36 cellular contexts compared by ENCODE assay signal in genomic region chr2:129719335-129719734, GRCh38.
"Had no signal": no experiment of that assay in that cellular context is flagged by ENCODE, and none has a peak within 500 bp of the region (broad histone marks: within the 10 kb centered on the region; RNA-seq: fewer than 3 reads in every experiment).

No MANE protein-coding gene starts in this region.

- DNase-seq: activated B cell treated with CpG ODN at 0.5 μM for 24 hours; activated CD4-positive, alpha-beta memory T cell treated with anti-CD3 and anti-CD28 coated beads for 36 hours; activated CD4-positive, alpha-beta T cell treated with anti-CD3 and anti-CD28 coated beads for 4 hours; activated CD4-positive, alpha-beta T cell treated with anti-CD3 and anti-CD28 coated beads, Interleukin-2, amount 10 ng/mL, durations not matched to agents 24 days and 14 days; activated CD4-positive, alpha-beta T cell treated with anti-CD3 and anti-CD28 coated beads, Interleukin-2, amount 50 U/mL, for 1 hour; activated CD4-positive, alpha-beta T cell treated with anti-CD3 and anti-CD28 coated beads, Interleukin-2, amount 50 U/mL, for 4 hours; activated CD4-positive, CD25-positive, alpha-beta regulatory T cell treated with anti-CD3 and anti-CD28 coated beads, Interleukin-2, amount 50 U/mL, for 72 hours; activated CD8-positive, alpha-beta memory T cell treated with anti-CD3 and anti-CD28 coated beads, Interleukin-2, amount 50 U/mL, for 4 hours; activated CD8-positive, alpha-beta T cell treated with anti-CD3 and anti-CD28 coated beads for 36 hours; activated effector memory CD4-positive, alpha-beta T cell treated with anti-CD3 and anti-CD28 coated beads, Interleukin-2, amount 50 U/mL, for 16 hours; activated gamma-delta T cell treated with Interleukin-2 at 50 U/mL for 16 hours; activated naive CD4-positive, alpha-beta T cell; activated naive CD4-positive, alpha-beta T cell treated with anti-CD3 and anti-CD28 coated beads for 36 hours; activated naive CD4-positive, alpha-beta T cell treated with anti-CD3 and anti-CD28 coated beads, Interleukin-2, amount 50 U/mL, for 16 hours; activated naive CD8-positive, alpha-beta T cell treated with anti-CD3 and anti-CD28 coated beads for 36 hours; activated T-cell treated with anti-CD3 and anti-CD28 coated beads for 4 hours; activated T-cell treated with anti-CD3 and anti-CD28 coated beads, Interleukin-2, amount 50 U/mL, for 1 hour; activated T-cell treated with anti-CD3 and anti-CD28 coated beads, Interleukin-2, amount 50 U/mL, for 4 hours; activated T-cell treated with anti-CD3 and anti-CD28 coated beads, Interleukin-2, amount 50 U/mL, for 72 hours; adrenal gland; amniotic stem cell; aorta; caudate nucleus; cerebellar nuclear complex; T-helper 1 cell; T-helper 2 cell; T-helper 9 cell had no signal

- H3K9me3 ChIP-seq: adrenal gland had no signal

- H3K4me1 Mint-ChIP-seq: activated B cell treated with CpG ODN at 0.5 μM for 24 hours; activated CD4-positive, alpha-beta T cell treated with anti-CD3 and anti-CD28 coated beads, Interleukin-2, amount 10 ng/mL, durations not matched to agents 24 days and 14 days; activated naive CD8-positive, alpha-beta T cell treated with anti-CD3 and anti-CD28 coated beads for 36 hours; activated T-helper 17 cell treated with anti-CD3 and anti-CD28 coated beads, Interleukin-2, amount 50 U/mL, for 72 hours; central memory CD8-positive, alpha-beta T cell had no signal

- ATAC-seq: activated CD8-positive, alpha-beta T cell treated with anti-CD3 and anti-CD28 coated beads for 36 hours; activated naive CD4-positive, alpha-beta T cell treated with anti-CD3 and anti-CD28 coated beads, Interleukin-2, amount 50 U/mL, for 72 hours; activated T-cell treated with anti-CD3 and anti-CD28 coated beads, Interleukin-2, amount 50 U/mL, for 4 hours; activated T-cell treated with anti-CD3 and anti-CD28 coated beads, Interleukin-2, amount 50 U/mL, for 72 hours; activated T-helper 17 cell treated with anti-CD3 and anti-CD28 coated beads, Interleukin-2, amount 50 U/mL, for 72 hours had no signal

- H3K27me3 Mint-ChIP-seq: activated CD4-positive, alpha-beta memory T cell treated with anti-CD3 and anti-CD28 coated beads for 36 hours; activated CD4-positive, alpha-beta T cell treated with anti-CD3 and anti-CD28 coated beads, Interleukin-2, amount 10 ng/mL, durations not matched to agents 24 days and 14 days; activated CD8-positive, alpha-beta T cell treated with anti-CD3 and anti-CD28 coated beads for 36 hours; activated naive CD8-positive, alpha-beta T cell treated with anti-CD3 and anti-CD28 coated beads for 36 hours; central memory CD8-positive, alpha-beta T cell had no signal

- H3K36me3 ChIP-seq: adrenal gland, cardiac muscle cell had no signal

- H3K9me3 Mint-ChIP-seq: activated B cell treated with CpG ODN at 0.5 μM for 24 hours; activated CD4-positive, alpha-beta memory T cell treated with anti-CD3 and anti-CD28 coated beads for 36 hours; activated CD4-positive, alpha-beta T cell treated with anti-CD3 and anti-CD28 coated beads, Interleukin-2, amount 10 ng/mL, durations not matched to agents 24 days and 14 days; activated CD8-positive, alpha-beta T cell treated with anti-CD3 and anti-CD28 coated beads for 36 hours; activated naive CD4-positive, alpha-beta T cell treated with anti-CD3 and anti-CD28 coated beads for 36 hours; activated naive CD4-positive, alpha-beta T cell treated with anti-CD3 and anti-CD28 coated beads, Interleukin-2, amount 50 U/mL, for 72 hours; activated naive CD8-positive, alpha-beta T cell treated with anti-CD3 and anti-CD28 coated beads for 36 hours; activated T-cell treated with anti-CD3 and anti-CD28 coated beads, Interleukin-2, amount 50 U/mL, for 4 hours; activated T-cell treated with anti-CD3 and anti-CD28 coated beads, Interleukin-2, amount 50 U/mL, for 72 hours; activated T-helper 1 cell treated with anti-CD3 and anti-CD28 coated beads, Interleukin-12 subunit alpha, Interleukin-12 subunit beta, Interleukin-2, Interleukin-4 antibody, amounts not matched to agents 30 ng/mL and 10 ng/mL and 1 ng/mL, durations not matched to agents 14 hours and 24 hours and 36 hours; activated T-helper 17 cell treated with anti-CD3 and anti-CD28 coated beads, Interleukin-2, amount 50 U/mL, for 72 hours; brain; central memory CD8-positive, alpha-beta T cell; T-helper 1 cell treated with Interleukin-12 subunit alpha and Interleukin-12 subunit beta and Interleukin-4 antibody, amounts not matched to agents 30 μg/mL and 1 μg/mL, for 36 hours; T-helper 2 cell treated with Interferon-gamma antibody and Interleukin-4, amounts not matched to agents 5 μg/mL and 100 μg/mL, for 36 hours had no signal

- H3K36me3 Mint-ChIP-seq: activated CD4-positive, alpha-beta memory T cell treated with anti-CD3 and anti-CD28 coated beads for 36 hours; activated naive CD4-positive, alpha-beta T cell treated with anti-CD3 and anti-CD28 coated beads, Interleukin-2, amount 50 U/mL, for 72 hours; activated naive CD8-positive, alpha-beta T cell treated with anti-CD3 and anti-CD28 coated beads for 36 hours; brain had no signal

- H3K27me3 ChIP-seq: adrenal gland, cardiac muscle cell had no signal

- H3K4me3 ChIP-seq: adrenal gland, cardiac muscle cell had no signal

- H3K27ac Mint-ChIP-seq: activated B cell treated with CpG ODN at 0.5 μM for 24 hours; activated CD4-positive, alpha-beta memory T cell treated with anti-CD3 and anti-CD28 coated beads for 36 hours; activated CD4-positive, alpha-beta T cell treated with anti-CD3 and anti-CD28 coated beads, Interleukin-2, amount 10 ng/mL, durations not matched to agents 24 days and 14 days; activated CD8-positive, alpha-beta T cell treated with anti-CD3 and anti-CD28 coated beads for 36 hours; activated naive CD4-positive, alpha-beta T cell treated with anti-CD3 and anti-CD28 coated beads for 36 hours; activated naive CD4-positive, alpha-beta T cell treated with anti-CD3 and anti-CD28 coated beads, Interleukin-2, amount 50 U/mL, for 72 hours; activated naive CD8-positive, alpha-beta T cell treated with anti-CD3 and anti-CD28 coated beads for 36 hours; activated T-cell treated with anti-CD3 and anti-CD28 coated beads, Interleukin-2, amount 50 U/mL, for 72 hours; activated T-helper 1 cell treated with anti-CD3 and anti-CD28 coated beads, Interleukin-12 subunit alpha, Interleukin-12 subunit beta, Interleukin-2, Interleukin-4 antibody, amounts not matched to agents 30 ng/mL and 10 ng/mL and 1 ng/mL, durations not matched to agents 14 hours and 24 hours and 36 hours; activated T-helper 17 cell treated with anti-CD3 and anti-CD28 coated beads, Interleukin-2, amount 50 U/mL, for 72 hours; T-helper 1 cell treated with Interleukin-12 subunit alpha and Interleukin-12 subunit beta and Interleukin-4 antibody, amounts not matched to agents 30 μg/mL and 1 μg/mL, for 36 hours; T-helper 2 cell treated with Interferon-gamma antibody and Interleukin-4, amounts not matched to agents 5 μg/mL and 100 μg/mL, for 36 hours had no signal

- H3K4me1 ChIP-seq: adrenal gland had no signal

- H3K27ac ChIP-seq: adrenal gland, cardiac muscle cell, VCaP had no signal

- H3K4me3 Mint-ChIP-seq: activated B cell treated with CpG ODN at 0.5 μM for 24 hours; activated CD4-positive, alpha-beta memory T cell treated with anti-CD3 and anti-CD28 coated beads for 36 hours; activated CD4-positive, alpha-beta T cell treated with anti-CD3 and anti-CD28 coated beads, Interleukin-2, amount 10 ng/mL, durations not matched to agents 24 days and 14 days; activated CD8-positive, alpha-beta T cell treated with anti-CD3 and anti-CD28 coated beads for 36 hours; activated naive CD4-positive, alpha-beta T cell treated with anti-CD3 and anti-CD28 coated beads for 36 hours; activated naive CD8-positive, alpha-beta T cell treated with anti-CD3 and anti-CD28 coated beads for 36 hours; activated T-cell treated with anti-CD3 and anti-CD28 coated beads, Interleukin-2, amount 50 U/mL, for 4 hours; activated T-cell treated with anti-CD3 and anti-CD28 coated beads, Interleukin-2, amount 50 U/mL, for 72 hours; activated T-helper 1 cell treated with anti-CD3 and anti-CD28 coated beads, Interleukin-12 subunit alpha, Interleukin-12 subunit beta, Interleukin-2, Interleukin-4 antibody, amounts not matched to agents 30 ng/mL and 10 ng/mL and 1 ng/mL, durations not matched to agents 14 hours and 24 hours and 36 hours; activated T-helper 17 cell treated with anti-CD3 and anti-CD28 coated beads, Interleukin-2, amount 50 U/mL, for 72 hours; brain; central memory CD8-positive, alpha-beta T cell; T-helper 1 cell treated with Interleukin-12 subunit alpha and Interleukin-12 subunit beta and Interleukin-4 antibody, amounts not matched to agents 30 μg/mL and 1 μg/mL, for 36 hours; T-helper 2 cell treated with Interferon-gamma antibody and Interleukin-4, amounts not matched to agents 5 μg/mL and 100 μg/mL, for 36 hours had no signal
